11 cellular contexts compared by ENCODE assay signal in genomic region chr10:43061764-43062163, GRCh38. TPM values are rescaled to one million over a fixed set of nuclear protein-coding genes. Genes with fewer than 3 reads are reported as not detected.
"Had no signal": no experiment of that assay in that cellular context is flagged by ENCODE, and none has a peak within 500 bp of the region (broad histone marks: within the 10 kb centered on the region; RNA-seq: fewer than 3 reads in every experiment).

No MANE protein-coding gene starts in this region.

- DNase-seq: activated B cell treated with CpG ODN at 0.5 μM for 24 hours; activated CD4-positive, alpha-beta T cell treated with anti-CD3 and anti-CD28 coated beads for 48 hours; activated CD8-positive, alpha-beta T cell treated with anti-CD3 and anti-CD28 coated beads, Interleukin-2, amount 10 ng/mL, durations not matched to agents 7 days and 5 days; activated naive CD8-positive, alpha-beta T cell treated with anti-CD3 and anti-CD28 coated beads, Interleukin-2, amount 10 ng/mL, durations not matched to agents 7 days and 5 days; erythroblast; hypothalamus; occipital lobe; sigmoid colon; stimulated activated CD4-positive, alpha-beta T cell treated with anti-CD3 and anti-CD28 coated beads, Interleukin-12 subunit alpha, Interleukin-12 subunit beta, amount 100 ng/mL, for 4 hours; stimulated activated CD4-positive, alpha-beta T cell treated with anti-CD3 and anti-CD28 coated beads, Interleukin-2, amount 100 ng/mL, for 24 hours had no signal

- H3K9me3 ChIP-seq: prostate gland, sigmoid colon had no signal

- H3K4me1 ChIP-seq: prostate gland, sigmoid colon had no signal

- ATAC-seq: activated CD8-positive, alpha-beta T cell treated with anti-CD3 and anti-CD28 coated beads, Interleukin-2, amount 10 ng/mL, durations not matched to agents 7 days and 5 days had no signal

- H3K4me3 ChIP-seq: prostate gland, sigmoid colon had no signal

- H3K27ac ChIP-seq: prostate gland, sigmoid colon had no signal

- H3K27me3 ChIP-seq: sigmoid colon had no signal

- H3K36me3 ChIP-seq: prostate gland, sigmoid colon had no signal

RNA-seq across cellular contexts. Expression of gene RET, which starts 15.1 kb away (rescaled TPM):
- total RNA-seq: activated B cell treated with CpG ODN at 0.5 μM for 24 hours had no signal
